Comparison of ENCODE assay signal across 8 cellular contexts in genomic region chr7:101308245-101309085, GRCh38. TPM values are rescaled to one million over a fixed set of nuclear protein-coding genes. Genes with fewer than 3 reads are reported as not detected.
DNase-seq lines count a peak whose midpoint lies in the region; ATAC-seq and TF ChIP-seq lines count a peak whose summit lies in the region.

No MANE protein-coding gene starts in this region.

- no peaks in the 10 kb centered on the region for H3K9me3 ChIP-seq in cardiac muscle cell (ENCODE audit: low read depth)
- peaks cover 18% of the 10 kb centered on the region for H3K9me3 ChIP-seq in mesodermal cell (ENCODE audit: control insufficient read depth, low read length)

- peak overlapping the region; percentile 84 for H3K4me3 Mint-ChIP-seq in T-helper 1 cell treated with Interleukin-12 subunit alpha and Interleukin-12 subunit beta and Interleukin-4 antibody, amounts not matched to agents 30 μg/mL and 1 μg/mL, for 36 hours
- H3K4me3 Mint-ChIP-seq in stimulated activated memory B cell treated with anti-CD40 and anti-IgM and Interleukin-4, amounts not matched to agents 10 μg/mL and 1 μg/mL and 100 μg/mL, for 72 hours, result peak overlapping the region; percentile 89

- peaks cover 23% of the 10 kb centered on the region for H3K27me3 Mint-ChIP-seq in T-helper 1 cell treated with Interleukin-12 subunit alpha and Interleukin-12 subunit beta and Interleukin-4 antibody, amounts not matched to agents 30 μg/mL and 1 μg/mL, for 36 hours (ENCODE audit: low read depth)
- H3K27me3 Mint-ChIP-seq in stimulated activated memory B cell treated with anti-CD40 and anti-IgM and Interleukin-4, amounts not matched to agents 10 μg/mL and 1 μg/mL and 100 μg/mL, for 72 hours, result peaks cover 45% of the 10 kb centered on the region

- peak; percentile 60 to 72 for DNase-seq in cardiac muscle cell (ENCODE audit: low read depth in 1 of 2, low spot score in 1 of 2)
- no peak for DNase-seq in Right ventricle myocardium inferior (ENCODE audit: missing footprints)
- no peak for DNase-seq in dorsolateral prefrontal cortex
- DNase-seq in GDM1 (lab: John Stamatoyannopoulos, UW), result no peak

- H3K27ac Mint-ChIP-seq in T-helper 1 cell treated with Interleukin-12 subunit alpha and Interleukin-12 subunit beta and Interleukin-4 antibody, amounts not matched to agents 30 μg/mL and 1 μg/mL, for 36 hours, result peak overlapping the region; percentile 57
- peak overlapping the region; percentile 71 for H3K27ac Mint-ChIP-seq in stimulated activated memory B cell treated with anti-CD40 and anti-IgM and Interleukin-4, amounts not matched to agents 10 μg/mL and 1 μg/mL and 100 μg/mL, for 72 hours

- peaks cover 22% of the 10 kb centered on the region for H3K36me3 Mint-ChIP-seq in T-helper 1 cell treated with Interleukin-12 subunit alpha and Interleukin-12 subunit beta and Interleukin-4 antibody, amounts not matched to agents 30 μg/mL and 1 μg/mL, for 36 hours (ENCODE audit: low read depth)
- peaks cover 22% of the 10 kb centered on the region for H3K36me3 Mint-ChIP-seq in stimulated activated memory B cell treated with anti-CD40 and anti-IgM and Interleukin-4, amounts not matched to agents 10 μg/mL and 1 μg/mL and 100 μg/mL, for 72 hours

- no peaks in the 10 kb centered on the region for H3K36me3 ChIP-seq in cardiac muscle cell
- peaks cover 29% of the 10 kb centered on the region for H3K36me3 ChIP-seq in mesodermal cell (ENCODE audit: control insufficient read depth, insufficient read depth, low read length)

- no peak overlapping the region for H3K27ac ChIP-seq in cardiac muscle cell
- no peak overlapping the region for H3K27ac ChIP-seq in dorsolateral prefrontal cortex
- H3K27ac ChIP-seq in mesodermal cell (ENCODE audit: low read depth, low read length, severe bottlenecking), result peak overlapping the region; percentile 23

- 1 to 2% methylated on average over 43 to 51 of the region's 62 CpGs for WGBS in mesodermal cell (ENCODE audit: insufficient coverage in 2 of 2), 2 experiments

- ATAC-seq in Right ventricle myocardium inferior (no peak), GM18858 (IDR thresholded peaks at IDR 0.05; ENCODE audit: unreplicated experiment) (no peak)
- peak; percentile 65 for ATAC-seq in stimulated activated memory B cell treated with anti-CD40 and anti-IgM and Interleukin-4, amounts not matched to agents 10 μg/mL and 1 μg/mL and 100 μg/mL, for 72 hours

- intact Hi-C loops in Right ventricle myocardium inferior (cut with DNase I) (no loop called here), dorsolateral prefrontal cortex (cut with DNase I) (no loop called here)

- peaks cover 3% of the 10 kb centered on the region for H3K4me1 Mint-ChIP-seq in T-helper 1 cell treated with Interleukin-12 subunit alpha and Interleukin-12 subunit beta and Interleukin-4 antibody, amounts not matched to agents 30 μg/mL and 1 μg/mL, for 36 hours (ENCODE audit: low read depth)
- H3K4me1 Mint-ChIP-seq in stimulated activated memory B cell treated with anti-CD40 and anti-IgM and Interleukin-4, amounts not matched to agents 10 μg/mL and 1 μg/mL and 100 μg/mL, for 72 hours, result peaks cover 10% of the 10 kb centered on the region

- H3K27me3 ChIP-seq in cardiac muscle cell (peaks cover 20% of the 10 kb centered on the region), dorsolateral prefrontal cortex (peaks cover 0 to 61% (median 46%) of the 10 kb centered on the region in 45 donors)

- H3K9me3 Mint-ChIP-seq in T-helper 1 cell treated with Interleukin-12 subunit alpha and Interleukin-12 subunit beta and Interleukin-4 antibody, amounts not matched to agents 30 μg/mL and 1 μg/mL, for 36 hours, result peaks cover 26% of the 10 kb centered on the region
- peaks cover 12% of the 10 kb centered on the region for H3K9me3 Mint-ChIP-seq in stimulated activated memory B cell treated with anti-CD40 and anti-IgM and Interleukin-4, amounts not matched to agents 10 μg/mL and 1 μg/mL and 100 μg/mL, for 72 hours

- H3K4me3 ChIP-seq in cardiac muscle cell (peak overlapping the region; percentile 40), dorsolateral prefrontal cortex (peak overlapping the region in 55 of 59 donors; percentile 2 to 61 (median 38)), mesodermal cell (ENCODE audit: extremely low read depth, insufficient read depth, low read length, poor library complexity, severe bottlenecking) (peak overlapping the region; percentile 61)

- TF ChIP-seq CTCF in cardiac muscle cell (IDR thresholded peaks at IDR 0.05; ENCODE audit: low read depth, low read length), result no peak
- no peak for TF ChIP-seq CTCF in dorsolateral prefrontal cortex (IDR thresholded peaks at IDR 0.05 in 54 of 56, conservative IDR thresholded peaks at IDR 0.05 in 2 of 56; ENCODE audit: low read depth in 1 of 56, partially characterized antibody in 56 of 56)

- H3K4me1 ChIP-seq in cardiac muscle cell (ENCODE audit: low read depth), result no peaks in the 10 kb centered on the region
- no peaks in the 10 kb centered on the region for H3K4me1 ChIP-seq in mesodermal cell (ENCODE audit: control insufficient read depth, insufficient read depth, low read length, poor library complexity, severe bottlenecking)

RNA-seq across cellular contexts. Expression of gene IFT22, which starts 13.1 kb away (rescaled TPM):
- total RNA-seq in cardiac muscle cell, result 36.4 and 36.6 TPM in 2 replicates
- polyA plus RNA-seq in cardiac muscle cell, result 64.7 and 65.4 TPM in 2 replicates
- 26.5 TPM for total RNA-seq in Right ventricle myocardium inferior
- 10 to 100 TPM; 15.3 to 53.6 (median 33.7) TPM for total RNA-seq in dorsolateral prefrontal cortex
- 37.1 TPM for polyA plus RNA-seq in mesodermal cell (2013, experiment 1 of 2)
- polyA plus RNA-seq in mesodermal cell (2013, experiment 2 of 2), result 33.5 TPM

RNA-seq across cellular contexts. Expression of gene COL26A1, which starts 54.2 kb away (rescaled TPM):
- total RNA-seq in cardiac muscle cell, result 14.8 and 44.8 TPM in 2 replicates
- polyA plus RNA-seq in cardiac muscle cell, result 12.5 and 36.7 TPM in 2 replicates
- not detected for total RNA-seq in Right ventricle myocardium inferior
- 10 to 100 TPM in 119 of 120 experiments, 1 to 10 TPM in 1; 4.7 to 38.5 (median 21.9) TPM for total RNA-seq in dorsolateral prefrontal cortex
- 57.4 TPM for polyA plus RNA-seq in mesodermal cell (2013, experiment 1 of 2)
- polyA plus RNA-seq in mesodermal cell (2013, experiment 2 of 2), result 42.9 TPM

Comparison
In these comparisons a context has a peak if more than half of its experiments do, and no peak if none do; other contexts are left out.
1. DNase-seq: peak in cardiac muscle cell (2 of 2); none in Right ventricle myocardium inferior (single experiment), dorsolateral prefrontal cortex (0 of 10) and GDM1 (single experiment).
2. Peak in every context shown above with its lines, with median percentiles within 50 percentile points of each other: H3K4me3 ChIP-seq.